ENCODE assay signal across 14 cellular contexts in the genomic region with DNA sequence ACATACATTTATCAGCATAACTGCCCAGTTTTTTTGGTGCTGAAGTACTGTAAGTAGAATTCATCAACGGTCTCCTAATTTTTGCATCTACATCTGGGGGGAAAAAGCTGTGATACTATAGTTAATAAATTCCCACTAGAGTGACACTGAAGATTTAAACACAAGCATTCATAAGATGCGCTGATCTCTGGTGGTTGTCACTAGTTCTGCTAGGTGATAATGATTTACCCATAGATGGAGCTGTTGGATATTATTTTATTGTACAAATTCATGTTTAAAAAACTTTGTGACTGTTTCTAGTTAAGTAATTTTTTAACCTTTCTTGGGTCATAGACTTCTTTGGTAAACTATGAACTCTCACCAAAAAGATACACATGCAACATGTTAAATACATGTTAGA.
A peak's percentile ranks its signal among the peaks of the same experiment; 100 is the strongest.
DNase-seq lines count a peak whose midpoint lies in the region; ATAC-seq, FAIRE-seq and TF ChIP-seq lines count a peak whose summit lies in the region.
"Had no signal": no experiment of that assay in that cellular context is flagged by ENCODE, and none has a peak within 500 bp of the region (broad histone marks: within the 10 kb centered on the region; RNA-seq: fewer than 3 reads in every experiment).

No MANE protein-coding gene starts in this region.

- TF ChIP-seq POLR2A in H54 (IDR thresholded peaks at IDR 0.05; ENCODE audit: low read depth, low read length): no peak
- no peak for TF ChIP-seq POLR2A in gastroesophageal sphincter (IDR thresholded peaks at IDR 0.05)

- H3K27ac Mint-ChIP-seq in activated T-cell treated with anti-CD3 and anti-CD28 coated beads, Interleukin-2, amount 50 U/mL, for 72 hours: no peak overlapping the region
- no peak overlapping the region for H3K27ac Mint-ChIP-seq in activated T-cell treated with anti-CD3 and anti-CD28 coated beads, Interleukin-2, amount 50 U/mL, for 24 hours
- H3K27ac Mint-ChIP-seq: CD8-positive, alpha-beta T cell; T-cell had no signal

- no peaks in the 10 kb centered on the region for H3K27me3 ChIP-seq in gastroesophageal sphincter
- H3K27me3 ChIP-seq: left lung, neutrophil had no signal

- TF ChIP-seq EP300 in gastroesophageal sphincter (IDR thresholded peaks at IDR 0.05): no peak

- H3K27me3 Mint-ChIP-seq in activated T-cell treated with anti-CD3 and anti-CD28 coated beads, Interleukin-2, amount 50 U/mL, for 72 hours (ENCODE audit: low read depth): no peaks in the 10 kb centered on the region
- no peaks in the 10 kb centered on the region for H3K27me3 Mint-ChIP-seq in activated T-cell treated with anti-CD3 and anti-CD28 coated beads, Interleukin-2, amount 50 U/mL, for 24 hours
- H3K27me3 Mint-ChIP-seq: T-cell had no signal

- H3K4me1 Mint-ChIP-seq in activated T-cell treated with anti-CD3 and anti-CD28 coated beads, Interleukin-2, amount 50 U/mL, for 72 hours (ENCODE audit: low read depth): no peaks in the 10 kb centered on the region
- peaks cover 10% of the 10 kb centered on the region for H3K4me1 Mint-ChIP-seq in activated T-cell treated with anti-CD3 and anti-CD28 coated beads, Interleukin-2, amount 50 U/mL, for 24 hours (ENCODE audit: low read depth)

- TF ChIP-seq CTCF in VCaP (conservative IDR thresholded peaks at IDR 0.05) (peak; percentile 60), gastroesophageal sphincter (IDR thresholded peaks at IDR 0.05) (peak in 3 of 4 experiments; percentile 12 to 28 (median 22))

- H3K4me1 ChIP-seq in gastroesophageal sphincter: no peaks in the 10 kb centered on the region

- 58 to 73% methylated on average over 2 of the region's 2 CpGs for WGBS in gastroesophageal sphincter (ENCODE audit: low coverage in 1 of 2), 2 donors

- no peaks in the 10 kb centered on the region for H3K9me3 Mint-ChIP-seq in activated T-cell treated with anti-CD3 and anti-CD28 coated beads, Interleukin-2, amount 50 U/mL, for 72 hours
- H3K9me3 Mint-ChIP-seq in activated T-cell treated with anti-CD3 and anti-CD28 coated beads, Interleukin-2, amount 50 U/mL, for 24 hours: no peaks in the 10 kb centered on the region
- H3K9me3 Mint-ChIP-seq: CD8-positive, alpha-beta T cell; T-cell had no signal

- no peaks in the 10 kb centered on the region for H3K9me3 ChIP-seq in gastroesophageal sphincter
- H3K9me3 ChIP-seq: left lung, neutrophil had no signal

- peaks cover 0 to 33% of the 10 kb centered on the region in 2 donors for H3K36me3 ChIP-seq in gastroesophageal sphincter

- peak; percentile 33 for FAIRE-seq in H54 (lab: Jason Lieb, UNC)

- no peaks in the 10 kb centered on the region for H3K36me3 Mint-ChIP-seq in activated T-cell treated with anti-CD3 and anti-CD28 coated beads, Interleukin-2, amount 50 U/mL, for 72 hours (ENCODE audit: insufficient read depth in 2 of 2)
- H3K36me3 Mint-ChIP-seq in activated T-cell treated with anti-CD3 and anti-CD28 coated beads, Interleukin-2, amount 50 U/mL, for 24 hours (ENCODE audit: low read depth): peaks cover 45% of the 10 kb centered on the region

- DNase-seq in ACHN: peak; percentile 13
- DNase-seq in H54 (ENCODE audit: insufficient read length, low spot score): no peak
- DNase-seq in activated T-cell treated with anti-CD3 and anti-CD28 coated beads, Interleukin-2, amount 50 U/mL, for 72 hours: no peak
- DNase-seq in T-helper 9 cell: no peak
- no peak for DNase-seq in activated CD4-positive, alpha-beta T cell treated with anti-CD3 and anti-CD28 coated beads, Interleukin-2, amount 50 U/mL, for 48 hours
- DNase-seq in activated T-cell treated with anti-CD3 and anti-CD28 coated beads, Interleukin-2, amount 50 U/mL, for 24 hours: no peak
- DNase-seq: activated naive CD4-positive, alpha-beta T cell treated with Interleukin-2 at 50 U/mL for 16 hours; CD8-positive, alpha-beta T cell; left lung; NCI-H82; T-cell had no signal

- H3K27ac ChIP-seq in VCaP (no peak overlapping the region), gastroesophageal sphincter (no peak overlapping the region)
- H3K27ac ChIP-seq: left lung, neutrophil had no signal

- ATAC-seq in gastroesophageal sphincter: no peak
- no peak for ATAC-seq in activated T-cell treated with anti-CD3 and anti-CD28 coated beads, Interleukin-2, amount 50 U/mL, for 72 hours (replicated peaks in 1 of 2)
- ATAC-seq: CD8-positive, alpha-beta T cell; left lung; T-cell had no signal

- in situ Hi-C loops in ACHN (cut with HindIII; ENCODE audit: low pct_ligation_motif_present, low pct_unique_long_range_greater_than_20kb, low sequenced_read_pairs): no loop called here

- no peak overlapping the region for H3K4me3 Mint-ChIP-seq in activated T-cell treated with anti-CD3 and anti-CD28 coated beads, Interleukin-2, amount 50 U/mL, for 72 hours
- no peak overlapping the region for H3K4me3 Mint-ChIP-seq in activated T-cell treated with anti-CD3 and anti-CD28 coated beads, Interleukin-2, amount 50 U/mL, for 24 hours
- H3K4me3 Mint-ChIP-seq: CD8-positive, alpha-beta T cell; T-cell had no signal

- no peak overlapping the region for H3K4me3 ChIP-seq in gastroesophageal sphincter
- H3K4me3 ChIP-seq: left lung had no signal
